26 cellular contexts compared by ENCODE assay signal in genomic region chr22:44748524-44748923, GRCh38. TPM values are rescaled to one million over a fixed set of nuclear protein-coding genes. Genes with fewer than 3 reads are reported as not detected.
DNase-seq lines count a peak whose midpoint lies in the region; ATAC-seq and TF ChIP-seq lines count a peak whose summit lies in the region.
"Had no signal": no experiment of that assay in that cellular context is flagged by ENCODE, and none has a peak within 500 bp of the region (broad histone marks: within the 10 kb centered on the region; RNA-seq: fewer than 3 reads in every experiment).

No MANE protein-coding gene starts in this region.

- H3K9me3 Mint-ChIP-seq in Caco-2 (ENCODE audit: unreplicated experiment) = no peaks in the 10 kb centered on the region
- H3K9me3 Mint-ChIP-seq: CD8-positive, alpha-beta memory T cell had no signal

- peak; percentile 83 for ATAC-seq in left lobe of liver
- no peak for ATAC-seq in body of pancreas
- ATAC-seq in HG03280 (IDR thresholded peaks at IDR 0.05; ENCODE audit: unreplicated experiment) = no peak

- TF ChIP-seq POLR2A in body of pancreas (IDR thresholded peaks at IDR 0.05) = no peak

- no peak overlapping the region for H4K91ac ChIP-seq in trophoblast cell (ENCODE audit: low read depth, low read length)

- H3K9me3 ChIP-seq in Caco-2 (no peaks in the 10 kb centered on the region), trophoblast cell (ENCODE audit: insufficient read depth, low read depth, low read length) (peaks cover 5% of the 10 kb centered on the region), body of pancreas (no peaks in the 10 kb centered on the region)
- H3K9me3 ChIP-seq: BE2C had no signal

- peaks cover 9% of the 10 kb centered on the region for H3K79me2 ChIP-seq in trophoblast cell (ENCODE audit: control insufficient read depth, insufficient read depth, low read length, poor library complexity)

- H2BK120ac ChIP-seq in trophoblast cell (ENCODE audit: insufficient read depth, low read length, poor library complexity) = no peak overlapping the region

- no TSS peak for BruUV-seq in Caco-2 (replicated peaks; lab: Mats Ljungman, UMichigan)

- H3K14ac ChIP-seq in trophoblast cell (ENCODE audit: low read length) = no peak overlapping the region

- H3K4me2 ChIP-seq in trophoblast cell (ENCODE audit: low read length) = no peak overlapping the region
- H3K4me2 ChIP-seq: PC-9 had no signal

- no peak overlapping the region for H3K4me3 ChIP-seq in Caco-2 (ENCODE audit: low read depth, low read length)
- no peak overlapping the region for H3K4me3 ChIP-seq in trophoblast cell (ENCODE audit: low read depth, low read length)
- H3K4me3 ChIP-seq in body of pancreas = no peak overlapping the region
- H3K4me3 ChIP-seq: PC-9, SJSA1 had no signal

- H4K8ac ChIP-seq in trophoblast cell (ENCODE audit: low read depth, low read length) = no peak overlapping the region

- intact Hi-C loops in Caco-2 (cut with micrococcal nuclease; ENCODE audit: unreplicated experiment) = no loop called here
- intact Hi-C loops in body of pancreas (cut with DNase I) = no loop called here

- no peaks in the 10 kb centered on the region for H3K27me3 Mint-ChIP-seq in Caco-2 (ENCODE audit: insufficient read depth, unreplicated experiment)

- no peak overlapping the region for H3K23ac ChIP-seq in trophoblast cell (ENCODE audit: low read length)

- H3K4me3 Mint-ChIP-seq in Caco-2 (ENCODE audit: unreplicated experiment) = no peak overlapping the region
- H3K4me3 Mint-ChIP-seq: CD14-positive monocyte, IgD-negative memory B cell had no signal

- CTCF ChIA-PET in Caco-2 (lab: Charles Lee) = no interaction called here

- H3K18ac ChIP-seq in trophoblast cell (ENCODE audit: low read length) = no peak overlapping the region

- no peaks in the 10 kb centered on the region for H3K36me3 ChIP-seq in Caco-2 (ENCODE audit: control insufficient read depth, insufficient read depth, low read length)
- H3K36me3 ChIP-seq in trophoblast cell (ENCODE audit: control insufficient read depth in 1 of 2, insufficient read depth in 2 of 2, low read length in 2 of 2) = no peaks in the 10 kb centered on the region
- no peaks in the 10 kb centered on the region for H3K36me3 ChIP-seq in body of pancreas (replicated peaks in 1 of 2; ENCODE audit: insufficient read depth in 1 of 2, low read depth in 2 of 2)
- H3K36me3 ChIP-seq: BE2C, SJSA1 had no signal

- H2AFZ ChIP-seq in trophoblast cell (ENCODE audit: insufficient read depth, low read length, poor library complexity) = no peak overlapping the region
- H2AFZ ChIP-seq: PC-9 had no signal

- POLR2A ChIA-PET in Caco-2 (lab: Charles Lee) = no interaction called here

- DNase-seq in Caco-2 = no peak
- DNase-seq in left lobe of liver (ENCODE audit: low spot score) = no peak
- DNase-seq in trophoblast cell = no peak
- DNase-seq in body of pancreas = no peak
- no peak for DNase-seq in EL
- DNase-seq in KG1 (lab: John Stamatoyannopoulos, UW) = no peak
- DNase-seq: 8988T; ACHN; BE2C; CD8-positive, alpha-beta memory T cell; DMS53; GOT3; NCI-H1092; NCI-H1417 treated with DMSO at 0.1 percent for 48 hours; NCI-H1694 treated with DMSO at 0.1 percent for 48 hours; NCI-H2081; NCI-H2227 treated with DMSO at 0.1 percent for 48 hours; NCI-H526 treated with DMSO at 0.1 percent for 48 hours; PC-9; Right ventricle myocardium superior; RPMI8226 had no signal

- TF ChIP-seq CTCF in Caco-2 (IDR thresholded peaks at IDR 0.05; ENCODE audit: insufficient read depth in 1 of 2, low read depth in 1 of 2, low read length in 1 of 2, severe bottlenecking in 1 of 2, unreplicated experiment in 1 of 2) (no peak), VCaP (conservative IDR thresholded peaks at IDR 0.05) (no peak), body of pancreas (IDR thresholded peaks at IDR 0.05) (no peak)

- H3K79me1 ChIP-seq in trophoblast cell (ENCODE audit: low read length) = peaks cover 8% of the 10 kb centered on the region

- H3K27ac ChIP-seq in VCaP = peak overlapping the region; percentile 92
- H3K27ac ChIP-seq in trophoblast cell (ENCODE audit: low read depth, low read length) = no peak overlapping the region
- H3K27ac ChIP-seq in body of pancreas = no peak overlapping the region
- H3K27ac ChIP-seq: PC-9, SJSA1 had no signal

- H3K4me1 ChIP-seq in Caco-2 (peaks cover 43% of the 10 kb centered on the region), trophoblast cell (ENCODE audit: control insufficient read depth in 1 of 2, insufficient read depth in 2 of 2, low read length in 2 of 2) (peaks cover 5 to 12% of the 10 kb centered on the region in 2 experiments), body of pancreas (peaks cover 38% of the 10 kb centered on the region)
- H3K4me1 ChIP-seq: BE2C had no signal

- H2BK12ac ChIP-seq in trophoblast cell (ENCODE audit: low read length) = peak overlapping the region; percentile 25

- peaks cover 22% of the 10 kb centered on the region for H3K4me1 Mint-ChIP-seq in Caco-2 (ENCODE audit: low read depth, unreplicated experiment)

- no peak overlapping the region for H4K12ac ChIP-seq in trophoblast cell (ENCODE audit: low read depth, low read length)

- H2AK5ac ChIP-seq in trophoblast cell (ENCODE audit: low read length) = no peak overlapping the region

- no peak overlapping the region for H3K9ac ChIP-seq in trophoblast cell (ENCODE audit: low read length)

- H3K27me3 ChIP-seq in Caco-2 (replicated peaks; ENCODE audit: control insufficient read depth, insufficient read depth, low read length) (no peaks in the 10 kb centered on the region), trophoblast cell (ENCODE audit: insufficient read depth, low read length) (no peaks in the 10 kb centered on the region), body of pancreas (no peaks in the 10 kb centered on the region)
- H3K27me3 ChIP-seq: BE2C had no signal

- H3K4ac ChIP-seq in trophoblast cell (ENCODE audit: low read depth, low read length) = no peak overlapping the region

- peaks cover 38% of the 10 kb centered on the region for H3K36me3 Mint-ChIP-seq in Caco-2 (ENCODE audit: insufficient read depth, unreplicated experiment)
- H3K36me3 Mint-ChIP-seq: CD8-positive, alpha-beta memory T cell; IgD-negative memory B cell had no signal

- WGBS in trophoblast cell (ENCODE audit: extremely low coverage, insufficient coverage, insufficient read length) = no CpG with 5 or more reads among the region's 7 CpGs
- WGBS in body of pancreas, 2 donors = 75 to 86% methylated on average over 7 of the region's 7 CpGs

- H3K27ac Mint-ChIP-seq in Caco-2 (ENCODE audit: unreplicated experiment) = peak overlapping the region; percentile 93
- H3K27ac Mint-ChIP-seq: CD8-positive, alpha-beta memory T cell had no signal

- H2BK5ac ChIP-seq in trophoblast cell (ENCODE audit: low read depth, low read length, poor library complexity) = no peak overlapping the region

RNA-seq across cellular contexts. Expression of gene ARHGAP8, which starts 3.9 kb away (rescaled TPM):
- total RNA-seq in Caco-2 (2022) (81.5 and 90.5 TPM in 2 replicates), left lobe of liver (0.98 TPM), body of pancreas (10 to 100 TPM; 12.2 to 15.2 TPM)
- polyA plus RNA-seq in trophoblast cell (2013) = 56.7 and 58.2 TPM in 2 replicates
- total RNA-seq: Right ventricle myocardium superior, SJSA1 had no signal
- polyA plus RNA-seq: CD14-positive monocyte; CD8-positive, alpha-beta memory T cell; IgD-negative memory B cell had no signal

RNA-seq across cellular contexts. Expression of gene PRR5, which starts 46.5 kb away (rescaled TPM):
- total RNA-seq in Caco-2 (2022) (74.8 and 82.8 TPM in 2 replicates), left lobe of liver (30.0 TPM), body of pancreas (10 to 100 TPM; 12.5 to 20.4 TPM)
- polyA plus RNA-seq in trophoblast cell (2013) = 60.6 and 63.8 TPM in 2 replicates
